Comparison of ENCODE assay signal across 14 cellular contexts in genomic region chr3:11565932-11566331, GRCh38.
"Had no signal": no experiment of that assay in that cellular context is flagged by ENCODE, and none has a peak within 500 bp of the region (broad histone marks: within the 10 kb centered on the region; RNA-seq: fewer than 3 reads in every experiment).

No MANE protein-coding gene starts in this region.

- H3K9me3 ChIP-seq: body of pancreas had no signal

- H3K4me3 ChIP-seq: body of pancreas, SK-N-MC had no signal

- H3K4me1 ChIP-seq: body of pancreas had no signal

- H3K27me3 Mint-ChIP-seq: activated T-helper 17 cell treated with anti-CD3 and anti-CD28 coated beads, Interleukin-2, amount 50 U/mL, for 72 hours; central memory CD8-positive, alpha-beta T cell; effector memory CD8-positive, alpha-beta T cell; type B pancreatic cell had no signal

- H3K27ac Mint-ChIP-seq: activated T-helper 17 cell treated with anti-CD3 and anti-CD28 coated beads, Interleukin-2, amount 50 U/mL, for 72 hours had no signal

- H3K27me3 ChIP-seq: body of pancreas had no signal

- H2AFZ ChIP-seq: parathyroid adenoma had no signal

- H3K4me1 Mint-ChIP-seq: activated T-helper 17 cell treated with anti-CD3 and anti-CD28 coated beads, Interleukin-2, amount 50 U/mL, for 72 hours had no signal

- H3K9me3 Mint-ChIP-seq: activated T-helper 17 cell treated with anti-CD3 and anti-CD28 coated beads, Interleukin-2, amount 50 U/mL, for 72 hours; central memory CD8-positive, alpha-beta T cell; effector memory CD8-positive, alpha-beta T cell; type B pancreatic cell had no signal

- H3K27ac ChIP-seq: body of pancreas, parathyroid adenoma, SK-N-MC, WERI-Rb-1 had no signal

- DNase-seq: activated CD4-positive, alpha-beta T cell treated with anti-CD3 and anti-CD28 coated beads for 4 hours; activated naive CD4-positive, alpha-beta T cell treated with anti-CD3 and anti-CD28 coated beads, Interleukin-2, amount 50 U/mL, for 16 hours; body of pancreas; effector memory CD8-positive, alpha-beta T cell; left colon; stimulated activated naive CD4-positive, alpha-beta T cell; substantia nigra; T-helper 1 cell; WERI-Rb-1 had no signal

- H3K4me3 Mint-ChIP-seq: activated T-helper 17 cell treated with anti-CD3 and anti-CD28 coated beads, Interleukin-2, amount 50 U/mL, for 72 hours; central memory CD8-positive, alpha-beta T cell; effector memory CD8-positive, alpha-beta T cell; type B pancreatic cell had no signal

- H3K9ac ChIP-seq: parathyroid adenoma had no signal
